ENCODE assay signal across 10 cellular contexts in the genomic region with DNA sequence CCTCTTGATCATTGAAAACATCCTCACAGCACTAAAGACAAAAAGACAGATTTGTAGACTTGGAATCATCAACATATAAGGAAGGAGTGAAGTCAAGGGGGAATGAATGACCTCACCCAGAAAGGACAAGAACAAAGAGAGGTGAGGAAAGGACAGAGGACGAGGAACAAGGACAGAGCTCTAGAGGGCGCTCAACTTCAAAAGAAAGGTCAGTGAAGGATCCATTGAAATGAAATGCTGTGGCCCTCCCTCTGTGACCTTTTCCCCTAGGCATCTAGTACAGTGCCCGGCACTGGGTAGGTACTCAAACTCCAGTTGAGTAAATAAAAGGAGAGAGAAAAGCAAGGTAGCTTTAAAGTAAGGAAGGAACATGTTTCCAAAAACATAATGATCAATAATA. TPM values are rescaled to one million over a fixed set of nuclear protein-coding genes. Genes with fewer than 3 reads are reported as not detected.
A peak's percentile ranks its signal among the peaks of the same experiment; 100 is the strongest.
DNase-seq lines count a peak whose midpoint lies in the region; ATAC-seq and TF ChIP-seq lines count a peak whose summit lies in the region.
"Had no signal": no experiment of that assay in that cellular context is flagged by ENCODE, and none has a peak within 500 bp of the region (broad histone marks: within the 10 kb centered on the region; RNA-seq: fewer than 3 reads in every experiment).

No MANE protein-coding gene starts in this region.

- no peak overlapping the region for H3K27ac ChIP-seq in mesendoderm (ENCODE audit: low read depth, low read length)
- H3K27ac ChIP-seq: VCaP had no signal

- CTCF ChIA-PET in WTC11 (lab: Charles Lee), result interaction anchor here (0.5 to 1.4 kb wide), 11 partner anchors 10 to 1306 kb away, joined by 3 to 7 read pairs (median 3); partner anchors contain the start of genes CEP152 and FGF7

- H3K36me3 Mint-ChIP-seq in WTC11, result no peaks in the 10 kb centered on the region

- no peaks in the 10 kb centered on the region for H3K27me3 Mint-ChIP-seq in WTC11 (ENCODE audit: low read depth)

- H3K9me3 Mint-ChIP-seq in WTC11, result peaks cover 6% of the 10 kb centered on the region
- H3K9me3 Mint-ChIP-seq: neural crest cell had no signal

- no peak overlapping the region for H3K56ac ChIP-seq in mesendoderm (ENCODE audit: low read length)

- no peak overlapping the region for H4K8ac ChIP-seq in mesendoderm (ENCODE audit: low read depth, low read length)

- H3K4me3 ChIP-seq in mesendoderm (ENCODE audit: low read length), result no peak overlapping the region

- no peaks in the 10 kb centered on the region for H3K79me2 ChIP-seq in mesendoderm (ENCODE audit: control insufficient read depth, insufficient read depth, low read length)

- WGBS in mesendoderm (ENCODE audit: extremely low coverage, insufficient coverage, low lambda C conversion rate), result no CpG with 5 or more reads among the region's 3 CpGs

- H3K4me2 ChIP-seq in mesendoderm (ENCODE audit: low read length), result no peak overlapping the region

- DNase-seq in NCI-H1092 treated with DMSO at 0.1 percent for 48 hours (lab: John Stamatoyannopoulos, UW) (peak; percentile 4), NCI-H1092 (lab: John Stamatoyannopoulos, UW) (no peak), KG1 (lab: John Stamatoyannopoulos, UW) (peak; percentile 39), WTC11 (ENCODE audit: low spot score) (peak; percentile 61), mesendoderm (peak; percentile 88), NCI-H2029 (lab: John Stamatoyannopoulos, UW) (no peak)

- H2BK5ac ChIP-seq in mesendoderm (ENCODE audit: low read length), result no peak overlapping the region

- H3K9ac ChIP-seq in mesendoderm (ENCODE audit: low read length), result no peak overlapping the region

- H2AK5ac ChIP-seq in mesendoderm (ENCODE audit: low read length), result no peak overlapping the region

- H3K4ac ChIP-seq in mesendoderm (ENCODE audit: low read depth, low read length), result no peak overlapping the region

- no peak overlapping the region for H3K4me3 Mint-ChIP-seq in WTC11
- H3K4me3 Mint-ChIP-seq: neural crest cell had no signal

- peaks cover 10% of the 10 kb centered on the region for H3K4me1 Mint-ChIP-seq in WTC11

- no peak for TF ChIP-seq CTCF in WTC11 (IDR thresholded peaks at IDR 0.05)

- ATAC-seq in WTC11 (peak; percentile 92), GM18870 (IDR thresholded peaks at IDR 0.05; ENCODE audit: unreplicated experiment) (no peak), HG02588 (IDR thresholded peaks at IDR 0.05; ENCODE audit: unreplicated experiment) (no peak)

- no peak overlapping the region for H2BK120ac ChIP-seq in mesendoderm (ENCODE audit: low read depth, low read length)

- no peaks in the 10 kb centered on the region for H3K27me3 ChIP-seq in mesendoderm (ENCODE audit: insufficient read depth, low read length, poor library complexity)

- H2BK15ac ChIP-seq in mesendoderm (replicated peaks; ENCODE audit: low read depth), result no peak overlapping the region

- no peaks in the 10 kb centered on the region for H3K79me1 ChIP-seq in mesendoderm (ENCODE audit: low read length)

- H3K23ac ChIP-seq in mesendoderm (ENCODE audit: low read length), result no peak overlapping the region

- H4K5ac ChIP-seq in mesendoderm (ENCODE audit: low read length), result no peak overlapping the region

- no peak overlapping the region for H3K18ac ChIP-seq in mesendoderm (ENCODE audit: low read length)

- H3K36me3 ChIP-seq in mesendoderm (ENCODE audit: control insufficient read depth, insufficient read depth, low read length), result no peaks in the 10 kb centered on the region

- POLR2A ChIA-PET in WTC11 (lab: Charles Lee), result interaction anchor here (0.5 to 0.6 kb wide), 2 partner anchors 260 to 313 kb away, joined by 3 to 4 read pairs; no protein-coding TSS in a partner anchor

- peaks cover 2% of the 10 kb centered on the region for H3K4me1 ChIP-seq in mesendoderm (ENCODE audit: control insufficient read depth, low read depth, low read length)

- H3K27ac Mint-ChIP-seq in WTC11, result no peak overlapping the region

TF ChIP-seq in WTC11, 78 proteins besides CTCF, POLR2A, EP300 and RAD21 (continues in another document):
- no peak for TF ChIP-seq KAT7 (CRISPR knock-in tag; IDR thresholded peaks at IDR 0.05; ENCODE audit: borderline replicate concordance)
- TF ChIP-seq, protein P1, sequence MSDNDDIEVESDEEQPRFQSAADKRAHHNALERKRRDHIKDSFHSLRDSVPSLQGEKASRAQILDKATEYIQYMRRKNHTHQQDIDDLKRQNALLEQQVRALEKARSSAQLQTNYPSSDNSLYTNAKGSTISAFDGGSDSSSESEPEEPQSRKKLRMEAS (CRISPR knock-in tag; IDR thresholded peaks at IDR 0.05), result no peak
- TF ChIP-seq NR2C2 (CRISPR knock-in tag; IDR thresholded peaks at IDR 0.05), result no peak
- no peak for TF ChIP-seq SP1 (CRISPR knock-in tag; conservative IDR thresholded peaks at IDR 0.05)
- no peak for TF ChIP-seq CREB1 (CRISPR knock-in tag; IDR thresholded peaks at IDR 0.05)
- no peak for TF ChIP-seq ATF3 (CRISPR knock-in tag; conservative IDR thresholded peaks at IDR 0.05)
- TF ChIP-seq CDX4 (CRISPR knock-in tag; IDR thresholded peaks at IDR 0.05; ENCODE audit: borderline replicate concordance), result no peak
- no peak for TF ChIP-seq MYBL2 (CRISPR knock-in tag; IDR thresholded peaks at IDR 0.05)
- TF ChIP-seq FOXP4 (CRISPR knock-in tag; IDR thresholded peaks at IDR 0.05), result no peak
- no peak for TF ChIP-seq USF2 (CRISPR knock-in tag; IDR thresholded peaks at IDR 0.05)
- TF ChIP-seq ATF6 (CRISPR knock-in tag; IDR thresholded peaks at IDR 0.05), result no peak
- no peak for TF ChIP-seq HMGXB4 (CRISPR knock-in tag; IDR thresholded peaks at IDR 0.05)
- no peak for TF ChIP-seq ZNF416 (CRISPR knock-in tag; IDR thresholded peaks at IDR 0.05)

RNA-seq across cellular contexts. Expression of gene ATP8B4, which starts 2.6 kb away (rescaled TPM):
- 0.23 to 0.37 TPM (median 0.27 TPM) in 3 replicates for total RNA-seq in WTC11 (2021)
- polyA plus RNA-seq in mesendoderm (2013, experiment 1 of 2), result 0.10 TPM
- polyA plus RNA-seq in mesendoderm (2013, experiment 2 of 2), result 0.08 TPM
- total RNA-seq: neural crest cell had no signal

Comparison
In these comparisons a context has a peak if more than half of its experiments do, and no peak if none do; other contexts are left out.
1. DNase-seq: peak in NCI-H1092 treated with DMSO at 0.1 percent for 48 hours (single experiment), KG1 (single experiment), WTC11 (single experiment) and mesendoderm (single experiment); none in NCI-H1092 (single experiment) and NCI-H2029 (single experiment).